In genomic region chrX:132292753-132293152, GRCh38 we compare ENCODE assay signal across 9 cellular contexts.
DNase-seq lines count a peak whose midpoint lies in the region; ATAC-seq and TF ChIP-seq lines count a peak whose summit lies in the region.
"Had no signal": no experiment of that assay in that cellular context is flagged by ENCODE, and none has a peak within 500 bp of the region (broad histone marks: within the 10 kb centered on the region; RNA-seq: fewer than 3 reads in every experiment).

No MANE protein-coding gene starts in this region.

- POLR2A ChIA-PET in WTC11 (lab: Charles Lee): no interaction called here

- DNase-seq in activated CD4-positive, alpha-beta T cell treated with anti-CD3 and anti-CD28 coated beads for 4 hours: peak; percentile 9 to 21
- no peak for DNase-seq in activated CD4-positive, alpha-beta T cell treated with anti-CD3 and anti-CD28 coated beads for 1 hour
- DNase-seq in WTC11 (ENCODE audit: low spot score) (no peak), foreskin melanocyte (peak; percentile 35), ovary (peak in 2 of 5 donors; percentile 20 to 28), C1 segment of cervical spinal cord (lab: John Stamatoyannopoulos, UW) (no peak), posterior vena cava (ENCODE audit: low spot score) (no peak)

- H3K27me3 ChIP-seq in ovary: no peaks in the 10 kb centered on the region

- TF ChIP-seq CTCF in WTC11 (IDR thresholded peaks at IDR 0.05): peak; percentile 19; the same call in 1 of the 2 replicates
- TF ChIP-seq CTCF in ovary (IDR thresholded peaks at IDR 0.05): peak in 2 of 3 donors; percentile 44 to 56

- intact Hi-C loops in ovary (cut with DNase I): loop anchor here in 2 of 4 donors (5.0 kb wide), 1 partner anchor 320 kb away; no protein-coding TSS in a partner anchor
- intact Hi-C loops in posterior vena cava (cut with DNase I): loop anchor here (1.0 to 10.0 kb wide), 2 partner anchors 64 to 322 kb away; no protein-coding TSS in a partner anchor

- no peak overlapping the region for H3K27ac ChIP-seq in ovary
- H3K27ac ChIP-seq: BLaER1 treated with 17β-estradiol and CSF1 and Interleukin-3, amounts not matched to agents 10 nM and 100 nM had no signal

- no peak overlapping the region for H3K4me3 ChIP-seq in ovary
- H3K4me3 ChIP-seq: BLaER1 treated with 17β-estradiol and CSF1 and Interleukin-3, amounts not matched to agents 10 nM and 100 nM had no signal

- H3K27me3 Mint-ChIP-seq in WTC11 (ENCODE audit: low read depth): no peaks in the 10 kb centered on the region

- no peak for TF ChIP-seq POLR2A in ovary (IDR thresholded peaks at IDR 0.05)

- H3K4me1 ChIP-seq in ovary (ENCODE audit: insufficient read depth): no peaks in the 10 kb centered on the region

- H3K9me3 Mint-ChIP-seq in WTC11: peaks cover 17% of the 10 kb centered on the region

- H3K27ac Mint-ChIP-seq in WTC11: no peak overlapping the region

- no peaks in the 10 kb centered on the region for H3K9me3 ChIP-seq in ovary

- CTCF ChIA-PET in WTC11 (lab: Charles Lee): interaction anchor here (0.6 to 2.7 kb wide), 26 partner anchors 10 to 462 kb away, joined by 3 to 33 read pairs (median 4); partner anchors contain the start of gene RAP2C

- H3K36me3 Mint-ChIP-seq in WTC11: peaks cover 12% of the 10 kb centered on the region

- ATAC-seq in HG03025 (IDR thresholded peaks at IDR 0.05; ENCODE audit: low FRiP score, unreplicated experiment): peak; percentile 75
- ATAC-seq in WTC11: peak; percentile 60

- 2 to 6% (median 2%) methylated on average over 4 of the region's 4 CpGs for WGBS in ovary, 3 donors

- no peak overlapping the region for H3K4me3 Mint-ChIP-seq in WTC11

- no peak for TF ChIP-seq EP300 in ovary (IDR thresholded peaks at IDR 0.05)

- H3K36me3 ChIP-seq in ovary: no peaks in the 10 kb centered on the region
- H3K36me3 ChIP-seq: BLaER1 treated with 17β-estradiol and CSF1 and Interleukin-3, amounts not matched to agents 10 nM and 100 nM had no signal

- no peaks in the 10 kb centered on the region for H3K4me1 Mint-ChIP-seq in WTC11

TF ChIP-seq in WTC11, 78 proteins besides CTCF, POLR2A, EP300 and RAD21:
- TF ChIP-seq USF2 (CRISPR knock-in tag; IDR thresholded peaks at IDR 0.05) (no peak), SP1 (CRISPR knock-in tag; conservative IDR thresholded peaks at IDR 0.05) (no peak), ZNF232 (CRISPR knock-in tag; IDR thresholded peaks at IDR 0.05) (no peak), ETV6 (CRISPR knock-in tag; IDR thresholded peaks at IDR 0.05) (no peak), TP53 (CRISPR knock-in tag; IDR thresholded peaks at IDR 0.05) (no peak), ATF1 (CRISPR knock-in tag; IDR thresholded peaks at IDR 0.05) (no peak), SMAD4 (CRISPR knock-in tag; IDR thresholded peaks at IDR 0.05) (no peak), TCF7 (CRISPR knock-in tag; IDR thresholded peaks at IDR 0.05; ENCODE audit: low read depth) (no peak), RELA (CRISPR knock-in tag; IDR thresholded peaks at IDR 0.05; ENCODE audit: borderline replicate concordance) (no peak)
- TF ChIP-seq, protein P1, sequence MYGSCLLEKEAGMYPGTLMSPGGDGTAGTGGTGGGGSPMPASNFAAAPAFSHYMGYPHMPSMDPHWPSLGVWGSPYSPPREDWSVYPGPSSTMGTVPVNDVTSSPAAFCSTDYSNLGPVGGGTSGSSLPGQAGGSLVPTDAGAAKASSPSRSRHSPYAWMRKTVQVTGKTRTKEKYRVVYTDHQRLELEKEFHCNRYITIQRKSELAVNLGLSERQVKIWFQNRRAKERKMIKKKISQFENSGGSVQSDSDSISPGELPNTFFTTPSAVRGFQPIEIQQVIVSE (CRISPR knock-in tag; IDR thresholded peaks at IDR 0.05; ENCODE audit: borderline replicate concordance): no peak

Comparison
In these comparisons a context has a peak if more than half of its experiments do, and no peak if none do; other contexts are left out.
1. DNase-seq: peak in activated CD4-positive, alpha-beta T cell treated with anti-CD3 and anti-CD28 coated beads for 4 hours (2 of 2) and foreskin melanocyte (single experiment); none in activated CD4-positive, alpha-beta T cell treated with anti-CD3 and anti-CD28 coated beads for 1 hour (single experiment), WTC11 (single experiment), C1 segment of cervical spinal cord (0 of 14) and posterior vena cava (single experiment).